ENCODE assay signal across 9 cellular contexts in genomic region chr9:136665111-136665703, GRCh38. TPM values are rescaled to one million over a fixed set of nuclear protein-coding genes. Genes with fewer than 3 reads are reported as not detected.
DNase-seq lines count a peak whose midpoint lies in the region; ATAC-seq, FAIRE-seq and TF ChIP-seq lines count a peak whose summit lies in the region.
"Had no signal": no experiment of that assay in that cellular context is flagged by ENCODE, and none has a peak within 500 bp of the region (broad histone marks: within the 10 kb centered on the region; RNA-seq: fewer than 3 reads in every experiment).

No MANE protein-coding gene starts in this region.

- WGBS in IMR-90 (ENCODE audit: extremely low coverage in 2 of 2, insufficient read length in 1 of 2), 2 experiments: 17% methylated on average over 37 of the region's 49 CpGs; no CpG with 5 or more reads in 1 of the 2 experiments
- 8% methylated on average over 49 of the region's 49 CpGs; no CpG with 5 or more reads in 1 of the 2 donors for WGBS in transverse colon (ENCODE audit: low coverage in 1 of 2), 2 donors

- H3K18ac ChIP-seq in IMR-90 (ENCODE audit: low read depth, low read length): no peak overlapping the region

- no peak overlapping the region for H4K91ac ChIP-seq in IMR-90 (ENCODE audit: insufficient read depth, low read depth, low read length)

- DNase-seq in Calu3: no peak
- no peak for DNase-seq in IMR-90
- peak; percentile 47 for DNase-seq in astrocyte of the hippocampus (ENCODE audit: low read depth, low spot score)
- no peak for DNase-seq in left lung
- DNase-seq in transverse colon: no peak
- no peak for DNase-seq in GM19239 (ENCODE audit: insufficient read length, low spot score)
- DNase-seq in NCI-H345 treated with DMSO at 0.1 percent for 48 hours (lab: John Stamatoyannopoulos, UW; ENCODE audit: unreplicated experiment): no peak
- no peak for DNase-seq in A172 (ENCODE audit: low spot score)

- H3K9me3 Mint-ChIP-seq in Calu3 (ENCODE audit: low read depth, unreplicated experiment): no peaks in the 10 kb centered on the region

- H2AK5ac ChIP-seq in IMR-90 (ENCODE audit: low read depth, low read length): no peak overlapping the region

- no peak overlapping the region for H4K5ac ChIP-seq in IMR-90 (ENCODE audit: low read depth, low read length)

- no peak overlapping the region for H2BK15ac ChIP-seq in IMR-90 (ENCODE audit: low read depth, low read length)

- no peak for FAIRE-seq in GM19239 (lab: Jason Lieb, UNC)

- peaks cover 4% of the 10 kb centered on the region; the same call in 1 of the 2 replicates for H3K4me1 ChIP-seq in IMR-90 (ENCODE audit: control insufficient read depth, insufficient read depth, low read length)
- H3K4me1 ChIP-seq in left lung: peaks cover 0 to 35% of the 10 kb centered on the region in 2 donors
- peaks cover 4 to 9% (median 7%) of the 10 kb centered on the region in 4 donors for H3K4me1 ChIP-seq in transverse colon

- no peak overlapping the region for H3K9ac ChIP-seq in IMR-90 (ENCODE audit: low read depth, low read length)

- peak overlapping the region; percentile 81 for H2AFZ ChIP-seq in IMR-90 (replicated peaks; ENCODE audit: low read length, poor library complexity)

- H3K27me3 ChIP-seq in IMR-90 (ENCODE audit: control insufficient read depth, insufficient read depth, low read length) (peaks cover 34% of the 10 kb centered on the region; the same call in 1 of the 2 replicates), left lung (peaks cover 0 to 96% of the 10 kb centered on the region in 2 donors), transverse colon (peaks cover 93% of the 10 kb centered on the region)

- POLR2A ChIA-PET in IMR-90 (lab: Charles Lee; ENCODE audit: unreplicated experiment): no interaction called here

- H3K36me3 ChIP-seq in IMR-90 (ENCODE audit: control insufficient read depth, insufficient read depth, low read length) (no peaks in the 10 kb centered on the region), left lung (peaks cover 0 to 5% of the 10 kb centered on the region in 2 donors), transverse colon (no peaks in the 10 kb centered on the region)

- H2AK9ac ChIP-seq in IMR-90 (replicated peaks; ENCODE audit: low read depth, low read length, poor library complexity): peak overlapping the region; percentile 76

- H2BK20ac ChIP-seq in IMR-90 (ENCODE audit: low read depth, low read length): no peak overlapping the region

- H3K27ac Mint-ChIP-seq in Calu3 (ENCODE audit: unreplicated experiment): no peak overlapping the region

- BruUV-seq in Calu3 (replicated peaks; lab: Mats Ljungman, UMichigan): no TSS peak
- BruUV-seq in IMR-90 (replicated peaks; lab: Mats Ljungman, UMichigan): no TSS peak

- no peak overlapping the region for H3K23ac ChIP-seq in IMR-90 (ENCODE audit: low read depth, low read length)

- H3K9me3 ChIP-seq in IMR-90 (ENCODE audit: control insufficient read depth, insufficient read depth, low read length): no peaks in the 10 kb centered on the region
- no peaks in the 10 kb centered on the region for H3K9me3 ChIP-seq in left lung
- no peaks in the 10 kb centered on the region for H3K9me3 ChIP-seq in transverse colon

- H4K8ac ChIP-seq in IMR-90 (ENCODE audit: low read depth in 2 of 2, low read length in 2 of 2): no peak overlapping the region

- H3K27ac ChIP-seq in IMR-90 (ENCODE audit: insufficient read depth, low read length) (no peak overlapping the region), left lung (peak overlapping the region; percentile 85 to 87), transverse colon (peak overlapping the region; percentile 18 to 53 (median 34))

- no peaks in the 10 kb centered on the region for H3K79me1 ChIP-seq in IMR-90 (ENCODE audit: low read depth in 1 of 2, low read length in 2 of 2)

- H3K4ac ChIP-seq in IMR-90 (ENCODE audit: low read depth, low read length): no peak overlapping the region

- H3K36me3 Mint-ChIP-seq in Calu3 (ENCODE audit: insufficient read depth, unreplicated experiment): no peaks in the 10 kb centered on the region

- H3K4me3 ChIP-seq in IMR-90 (ENCODE audit: insufficient read depth, low read depth, low read length) (peak overlapping the region; percentile 50), left lung (peak overlapping the region; percentile 27 to 45), transverse colon (peak overlapping the region in 3 of 4 donors; percentile 21 to 49 (median 39))

- in situ Hi-C loops in IMR-90 (cut with MboI; ENCODE audit: low sequenced_read_pairs) (no loop called here), transverse colon (cut with MboI; ENCODE audit: low pct_ligation_motif_present in 1 of 4, low pct_unique_long_range_greater_than_20kb in 1 of 4, low sequenced_read_pairs in 3 of 4) (no loop called here)

- H2BK120ac ChIP-seq in IMR-90 (ENCODE audit: low read depth, low read length): no peak overlapping the region

- H3K9me1 ChIP-seq in IMR-90 (ENCODE audit: insufficient read depth, low read length): no peaks in the 10 kb centered on the region

- no peak overlapping the region for H3K14ac ChIP-seq in IMR-90 (replicated peaks; ENCODE audit: low read depth, low read length)

- H2BK5ac ChIP-seq in IMR-90 (ENCODE audit: low read depth, low read length, poor library complexity, severe bottlenecking): no peak overlapping the region

- no peak overlapping the region for H3K56ac ChIP-seq in IMR-90 (ENCODE audit: extremely low read depth, insufficient read depth, low read length)

- peak; percentile 19 for TF ChIP-seq CTCF in Calu3 (IDR thresholded peaks at IDR 0.05; ENCODE audit: unreplicated experiment)
- peak; percentile 30 for TF ChIP-seq CTCF in IMR-90 (conservative IDR thresholded peaks at IDR 0.05; ENCODE audit: low read depth, low read length)
- peak in 1 of 2 donors; percentile 30 for TF ChIP-seq CTCF in left lung (IDR thresholded peaks at IDR 0.05)
- peak in 4 of 5 experiments; percentile 19 to 32 (median 20) for TF ChIP-seq CTCF in transverse colon (IDR thresholded peaks at IDR 0.05)

- H3K4me2 ChIP-seq in IMR-90 (ENCODE audit: low read depth, low read length): peak overlapping the region; percentile 54

- intact Hi-C loops in Calu3 (cut with micrococcal nuclease; ENCODE audit: unreplicated experiment) (no loop called here), IMR-90 (cut with micrococcal nuclease) (no loop called here), left lung (cut with DNase I) (no loop called here), transverse colon (cut with DNase I; ENCODE audit: low total_unique reads) (no loop called here)

- CTCF ChIA-PET in Calu3 (lab: Charles Lee) (no interaction called here), IMR-90 (lab: Yijun Ruan, JAX) (no interaction called here)

- peaks cover 25% of the 10 kb centered on the region for H3K27me3 Mint-ChIP-seq in Calu3 (ENCODE audit: unreplicated experiment)

- dilution Hi-C loops in IMR-90 (cut with HindIII; ENCODE audit: low sequenced_read_pairs, unreplicated experiment): no loop called here

- H4K20me1 ChIP-seq in IMR-90 (ENCODE audit: insufficient read depth, low read length): no peaks in the 10 kb centered on the region; the same call in 1 of the 2 replicates

- H3K4me3 Mint-ChIP-seq in Calu3 (ENCODE audit: low read depth, unreplicated experiment): peak overlapping the region; percentile 41

- no peak for TF ChIP-seq EP300 in transverse colon (IDR thresholded peaks at IDR 0.05; ENCODE audit: low read depth)

- TF ChIP-seq POLR2A in IMR-90 (IDR thresholded peaks at IDR 0.05; ENCODE audit: low read depth, low read length) (no peak), transverse colon (IDR thresholded peaks at IDR 0.05) (no peak)

- no peak for TF ChIP-seq RAD21 in IMR-90 (IDR thresholded peaks at IDR 0.05; ENCODE audit: low read length)

- no peaks in the 10 kb centered on the region for H3K4me1 Mint-ChIP-seq in Calu3 (ENCODE audit: low read depth, unreplicated experiment)

- ATAC-seq in IMR-90 (ENCODE audit: low read depth) (peak; percentile 38), left lung (peak; percentile 3)

TF ChIP-seq in IMR-90, 13 proteins besides CTCF, POLR2A, EP300 and RAD21 (continues in another document):
- no peak for TF ChIP-seq NFE2L2 (IDR thresholded peaks at IDR 0.05; ENCODE audit: low read depth, low read length)
- no peak for TF ChIP-seq RCOR1 (IDR thresholded peaks at IDR 0.05; ENCODE audit: insufficient replicate concordance, low read length)
- no peak for TF ChIP-seq ELK1 (IDR thresholded peaks at IDR 0.05; ENCODE audit: borderline replicate concordance, low read depth, low read length)
- no peak for TF ChIP-seq MAFK (IDR thresholded peaks at IDR 0.05; ENCODE audit: low read depth, low read length)
- no peak for TF ChIP-seq CEBPB (IDR thresholded peaks at IDR 0.05; ENCODE audit: low read depth, low read length)
- TF ChIP-seq MAZ (IDR thresholded peaks at IDR 0.05; ENCODE audit: borderline replicate concordance, low read depth, low read length): 0 out of 2 replicates have a peak, but pooled peaks have one; percentile 9

RNA-seq across cellular contexts. Expression of gene EGFL7, which starts 2.5 kb away (rescaled TPM):
- 1.2 and 1.3 TPM in 2 replicates for total RNA-seq in Calu3 (2022)
- total RNA-seq in IMR-90 (2012; rRNA removed): 1.4 and 2.2 TPM in 2 replicates
- polyA plus RNA-seq in IMR-90 (2012; rRNA removed): 10.4 and 16.4 TPM in 2 replicates
- 9.6 and 22.1 TPM in 2 replicates for polyA plus RNA-seq in IMR-90 (2012; cell fraction: cytosol; rRNA removed)
- polyA plus RNA-seq in IMR-90 (2012; cell fraction: nucleus; rRNA removed; ENCODE audit: low replicate concordance): 7.1 and 18.2 TPM in 2 replicates
- 100 to 1,000 TPM; 105 to 165 TPM for total RNA-seq in left lung
- total RNA-seq in transverse colon: 10 to 100 TPM; 12.3 to 64.7 (median 33.6) TPM
- 110 and 127 TPM in 2 replicates for total RNA-seq in A172 (2014; rRNA removed; shearing (Covaris generic))

RNA-seq across cellular contexts. Expression of gene AGPAT2, which starts 22.1 kb away (rescaled TPM):
- total RNA-seq in Calu3 (2022) (40.4 and 45.4 TPM in 2 replicates), IMR-90 (2012; rRNA removed) (16.1 and 18.9 TPM in 2 replicates), left lung (100 to 1,000 TPM; 127 to 170 TPM), transverse colon (100 to 1,000 TPM; 245 to 441 (median 290) TPM)
- 37.2 and 39.5 TPM in 2 replicates for polyA plus RNA-seq in IMR-90 (2012; rRNA removed)
- polyA plus RNA-seq in IMR-90 (2012; cell fraction: cytosol; rRNA removed): 22.2 and 63.1 TPM in 2 replicates
- 54.0 and 103 TPM in 2 replicates for polyA plus RNA-seq in IMR-90 (2012; cell fraction: nucleus; rRNA removed; ENCODE audit: low replicate concordance)
- 79.4 and 88.8 TPM in 2 replicates for total RNA-seq in A172 (2014; rRNA removed; shearing (Covaris generic))

RNA-seq across cellular contexts. Expression of gene DIPK1B, which starts 47.2 kb away (rescaled TPM):
- total RNA-seq in Calu3 (2022) (4.0 TPM in 2 replicates), IMR-90 (2012; rRNA removed) (3.1 and 3.4 TPM in 2 replicates), left lung (10 to 100 TPM; 12.6 to 12.7 TPM), transverse colon (10 to 100 TPM in 1 of 4 donors, 1 to 10 TPM in 3; 3.5 to 12.3 (median 3.9) TPM)
- 7.1 and 8.5 TPM in 2 replicates for polyA plus RNA-seq in IMR-90 (2012; rRNA removed)
- 7.2 and 17.0 TPM in 2 replicates for polyA plus RNA-seq in IMR-90 (2012; cell fraction: cytosol; rRNA removed)
- 9.5 and 25.7 TPM in 2 replicates for polyA plus RNA-seq in IMR-90 (2012; cell fraction: nucleus; rRNA removed; ENCODE audit: low replicate concordance)
- total RNA-seq in A172 (2014; rRNA removed; shearing (Covaris generic)): 16.0 and 16.7 TPM in 2 replicates
- total RNA-seq: myocyte had no signal
